1 cellular context compared by ENCODE assay signal in the genomic region with DNA sequence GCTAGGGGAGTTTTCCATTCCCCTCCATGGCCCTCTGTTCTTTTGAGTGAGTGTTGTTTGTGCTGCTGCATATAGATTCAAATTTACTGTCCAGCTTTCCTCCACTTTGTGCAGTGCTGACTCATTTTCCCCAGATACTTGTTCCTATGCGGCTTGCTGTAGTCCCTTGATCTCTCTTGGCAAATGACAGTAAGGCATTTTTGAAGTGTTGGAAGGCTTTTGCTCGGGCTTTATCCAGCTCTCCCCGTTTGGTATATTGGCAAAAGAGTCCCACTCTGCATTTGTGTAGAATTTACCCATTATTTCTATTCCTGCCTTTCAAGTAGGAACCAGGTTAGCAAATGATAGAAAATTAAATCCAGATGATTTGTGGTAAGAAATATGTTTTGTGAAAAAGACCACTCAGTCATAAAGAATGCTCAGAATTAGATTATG.
TF ChIP-seq lines count a peak whose summit lies in the region.

No MANE protein-coding gene starts in this region.

TF ChIP-seq in IMR-90, 13 proteins besides CTCF, POLR2A, EP300 and RAD21:
- TF ChIP-seq BHLHE40 (IDR thresholded peaks at IDR 0.05; ENCODE audit: low read depth, low read length) (no peak), FOS (IDR thresholded peaks at IDR 0.05; ENCODE audit: low read depth, low read length) (peak; percentile 16; the same call in 1 of the 2 replicates), MXI1 (IDR thresholded peaks at IDR 0.05; ENCODE audit: borderline replicate concordance, low read depth, low read length) (no peak), MAFK (IDR thresholded peaks at IDR 0.05; ENCODE audit: low read depth, low read length) (no peak)
TF ChIP-seq in IMR-90: peak in this region for 1.
